Comparison of ENCODE assay signal across 1 cellular context in the genomic region with DNA sequence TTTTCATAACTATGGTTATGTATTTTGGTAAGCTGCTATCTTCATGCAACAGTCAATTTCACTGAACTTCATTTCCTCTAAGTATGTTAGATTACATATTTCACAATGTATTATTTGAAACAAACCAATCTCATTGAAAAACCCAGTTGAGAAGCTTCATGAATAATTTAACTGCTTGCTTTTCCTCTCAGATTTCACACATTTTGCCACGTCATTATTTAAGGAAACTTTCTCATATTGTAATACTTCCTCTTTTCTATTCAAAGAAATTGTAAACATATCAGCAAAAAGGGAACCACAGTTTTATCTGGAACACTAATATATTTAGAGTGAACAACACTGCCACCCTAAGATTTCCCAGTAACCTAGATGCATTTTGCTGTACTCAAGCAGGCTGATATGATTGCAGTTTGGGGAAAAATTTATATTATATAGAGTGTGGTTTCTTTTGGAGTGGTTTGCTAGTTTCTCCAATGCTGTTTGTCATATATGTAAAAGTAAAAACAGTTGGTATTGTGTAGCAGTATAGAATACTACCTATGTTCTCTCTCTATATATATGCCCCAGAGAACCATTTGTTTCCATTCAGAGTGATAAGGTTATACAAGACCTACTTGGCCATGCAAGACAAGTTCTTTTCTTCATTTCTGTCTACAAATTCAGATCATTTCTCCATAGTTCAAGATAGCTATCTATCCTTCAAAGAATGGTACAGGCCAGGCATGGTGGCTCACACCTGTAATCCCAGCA.
A peak's percentile ranks its signal among the peaks of the same experiment; 100 is the strongest.
TF ChIP-seq lines count a peak whose summit lies in the region.

No MANE protein-coding gene starts in this region.

TF ChIP-seq in K562, 482 proteins besides CTCF, POLR2A, EP300 and RAD21 (continued from another document and continues in another):
- TF ChIP-seq TAF15 (IDR thresholded peaks at IDR 0.05; ENCODE audit: low read depth, low read length) (no peak), PTRF (tag; IDR thresholded peaks at IDR 0.05) (no peak), MAFF (IDR thresholded peaks at IDR 0.05; ENCODE audit: low read length) (peak; percentile 92), KDM4B (IDR thresholded peaks at IDR 0.05; ENCODE audit: borderline replicate concordance in 2 of 2, low read depth in 1 of 2) (no peak), MECOM (CRISPR knock-in tag; IDR thresholded peaks at IDR 0.05) (no peak), RUNX1 (IDR thresholded peaks at IDR 0.05; ENCODE audit: low read depth) (no peak), BACH1 (tag; IDR thresholded peaks at IDR 0.05) (peak; percentile 78), PTTG1 (tag; IDR thresholded peaks at IDR 0.05; ENCODE audit: low read depth) (no peak), BRD4 (IDR thresholded peaks at IDR 0.05) (no peak), NFE2 (IDR thresholded peaks at IDR 0.05; ENCODE audit: low read depth) (peak; percentile 94), NR2F6 (CRISPR knock-in tag; IDR thresholded peaks at IDR 0.05) (no peak), NFE2L1 (tag; IDR thresholded peaks at IDR 0.05; ENCODE audit: borderline replicate concordance, low read depth) (peak; percentile 31; the same call in 1 of the 2 replicates), CBX8 (IDR thresholded peaks at IDR 0.05; ENCODE audit: borderline replicate concordance, extremely low read depth, low read depth, low read length, poor library complexity, severe bottlenecking) (no peak), ELF2 (CRISPR knock-in tag; IDR thresholded peaks at IDR 0.05) (no peak), TCFL5 (CRISPR knock-in tag; conservative IDR thresholded peaks at IDR 0.05) (no peak), ZNF165 (CRISPR knock-in tag; IDR thresholded peaks at IDR 0.05; ENCODE audit: borderline replicate concordance) (no peak), NELFE (IDR thresholded peaks at IDR 0.05; ENCODE audit: insufficient read depth, insufficient read length) (no peak), ZNF561 (CRISPR knock-in tag; conservative IDR thresholded peaks at IDR 0.05) (no peak), ZNF239 (CRISPR knock-in tag; IDR thresholded peaks at IDR 0.05) (no peak), HNRNPUL1 (IDR thresholded peaks at IDR 0.05; ENCODE audit: low read length) (no peak), TAF7 (tag; IDR thresholded peaks at IDR 0.05) (no peak), ELF1 (tag; IDR thresholded peaks at IDR 0.05) (no peak), MEF2D (tag; conservative IDR thresholded peaks at IDR 0.05; ENCODE audit: low read depth) (no peak), RBFOX2 (IDR thresholded peaks at IDR 0.05; ENCODE audit: low read depth, low read length) (no peak), ATF1 (CRISPR knock-in tag; IDR thresholded peaks at IDR 0.05) (no peak), ATF1 (tag; IDR thresholded peaks at IDR 0.05) (peak; percentile 58; the same call in 1 of the 2 replicates), EHMT2 (IDR thresholded peaks at IDR 0.05) (no peak), SIX5 (IDR thresholded peaks at IDR 0.05; ENCODE audit: borderline replicate concordance in 1 of 2, insufficient read depth in 1 of 2, low read depth in 1 of 2, low read length in 2 of 2) (no peak), ZNF197 (CRISPR knock-in tag; IDR thresholded peaks at IDR 0.05; ENCODE audit: low read depth) (no peak), LEF1 (IDR thresholded peaks at IDR 0.05) (peak; percentile 35; the same call in 1 of the 2 replicates), ZNF282 (CRISPR knock-in tag; IDR thresholded peaks at IDR 0.05) (no peak), CBX3 (IDR thresholded peaks at IDR 0.05; ENCODE audit: borderline replicate concordance in 1 of 2, low read length in 2 of 2) (no peak), ATF7 (IDR thresholded peaks at IDR 0.05) (peak; percentile 72), ZNF316 (IDR thresholded peaks at IDR 0.05) (peak; percentile 87), GABPA (tag; conservative IDR thresholded peaks at IDR 0.05; ENCODE audit: low read depth) (peak; percentile 13; the same call in 1 of the 2 replicates), RBM14 (IDR thresholded peaks at IDR 0.05; ENCODE audit: borderline replicate concordance, insufficient read depth, low read depth, low read length) (no peak), LARP7 (IDR thresholded peaks at IDR 0.05) (no peak), THRAP3 (IDR thresholded peaks at IDR 0.05; ENCODE audit: borderline replicate concordance) (no peak), CCNT2 (IDR thresholded peaks at IDR 0.05; ENCODE audit: borderline replicate concordance, extremely low read depth, insufficient read length, low read depth, low read length) (peak; percentile 39), SMAD1 (IDR thresholded peaks at IDR 0.05; ENCODE audit: low read depth, low read length, partially characterized antibody) (no peak), FUS (optimal IDR thresholded peaks at IDR 0.05; ENCODE audit: low read depth, low read length) (no peak), GABPB1 (CRISPR knock-in tag; IDR thresholded peaks at IDR 0.05) (no peak), NR1H2 (CRISPR knock-in tag; IDR thresholded peaks at IDR 0.05) (no peak), RFX7 (CRISPR knock-in tag; IDR thresholded peaks at IDR 0.05) (no peak), ZNF644 (tag; IDR thresholded peaks at IDR 0.05; ENCODE audit: low read depth) (no peak), MCM7 (IDR thresholded peaks at IDR 0.05) (no peak), FOXJ2 (tag; IDR thresholded peaks at IDR 0.05) (no peak), ADNP (tag; IDR thresholded peaks at IDR 0.05) (no peak; the same call in 1 of the 2 replicates), ETV1 (tag; conservative IDR thresholded peaks at IDR 0.05; ENCODE audit: low read depth) (no peak), SREBF2 (CRISPR knock-in tag; IDR thresholded peaks at IDR 0.05) (no peak), PHB2 (IDR thresholded peaks at IDR 0.05; ENCODE audit: low read depth) (no peak), HDAC8 (tag; IDR thresholded peaks at IDR 0.05) (no peak), ILK (tag; IDR thresholded peaks at IDR 0.05; ENCODE audit: borderline replicate concordance, low read depth) (no peak), HNRNPH1 (optimal IDR thresholded peaks at IDR 0.05; ENCODE audit: low read depth, low read length) (no peak)
- TF ChIP-seq, protein P1, sequence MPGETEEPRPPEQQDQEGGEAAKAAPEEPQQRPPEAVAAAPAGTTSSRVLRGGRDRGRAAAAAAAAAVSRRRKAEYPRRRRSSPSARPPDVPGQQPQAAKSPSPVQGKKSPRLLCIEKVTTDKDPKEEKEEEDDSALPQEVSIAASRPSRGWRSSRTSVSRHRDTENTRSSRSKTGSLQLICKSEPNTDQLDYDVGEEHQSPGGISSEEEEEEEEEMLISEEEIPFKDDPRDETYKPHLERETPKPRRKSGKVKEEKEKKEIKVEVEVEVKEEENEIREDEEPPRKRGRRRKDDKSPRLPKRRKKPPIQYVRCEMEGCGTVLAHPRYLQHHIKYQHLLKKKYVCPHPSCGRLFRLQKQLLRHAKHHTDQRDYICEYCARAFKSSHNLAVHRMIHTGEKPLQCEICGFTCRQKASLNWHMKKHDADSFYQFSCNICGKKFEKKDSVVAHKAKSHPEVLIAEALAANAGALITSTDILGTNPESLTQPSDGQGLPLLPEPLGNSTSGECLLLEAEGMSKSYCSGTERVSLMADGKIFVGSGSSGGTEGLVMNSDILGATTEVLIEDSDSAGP (CRISPR knock-in tag; IDR thresholded peaks at IDR 0.05): no peak
- TF ChIP-seq, protein P2, sequence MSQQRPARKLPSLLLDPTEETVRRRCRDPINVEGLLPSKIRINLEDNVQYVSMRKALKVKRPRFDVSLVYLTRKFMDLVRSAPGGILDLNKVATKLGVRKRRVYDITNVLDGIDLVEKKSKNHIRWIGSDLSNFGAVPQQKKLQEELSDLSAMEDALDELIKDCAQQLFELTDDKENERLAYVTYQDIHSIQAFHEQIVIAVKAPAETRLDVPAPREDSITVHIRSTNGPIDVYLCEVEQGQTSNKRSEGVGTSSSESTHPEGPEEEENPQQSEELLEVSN (IDR thresholded peaks at IDR 0.05; ENCODE audit: borderline replicate concordance in 1 of 2, extremely low read depth in 1 of 2, insufficient read depth in 1 of 2, insufficient read length in 1 of 2, low read depth in 1 of 2, low read length in 1 of 2, poor library complexity in 1 of 2, severe bottlenecking in 1 of 2): no peak
- TF ChIP-seq, protein P3, sequence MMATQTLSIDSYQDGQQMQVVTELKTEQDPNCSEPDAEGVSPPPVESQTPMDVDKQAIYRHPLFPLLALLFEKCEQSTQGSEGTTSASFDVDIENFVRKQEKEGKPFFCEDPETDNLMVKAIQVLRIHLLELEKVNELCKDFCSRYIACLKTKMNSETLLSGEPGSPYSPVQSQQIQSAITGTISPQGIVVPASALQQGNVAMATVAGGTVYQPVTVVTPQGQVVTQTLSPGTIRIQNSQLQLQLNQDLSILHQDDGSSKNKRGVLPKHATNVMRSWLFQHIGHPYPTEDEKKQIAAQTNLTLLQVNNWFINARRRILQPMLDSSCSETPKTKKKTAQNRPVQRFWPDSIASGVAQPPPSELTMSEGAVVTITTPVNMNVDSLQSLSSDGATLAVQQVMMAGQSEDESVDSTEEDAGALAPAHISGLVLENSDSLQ (IDR thresholded peaks at IDR 0.05): no peak
- TF ChIP-seq, protein P4, sequence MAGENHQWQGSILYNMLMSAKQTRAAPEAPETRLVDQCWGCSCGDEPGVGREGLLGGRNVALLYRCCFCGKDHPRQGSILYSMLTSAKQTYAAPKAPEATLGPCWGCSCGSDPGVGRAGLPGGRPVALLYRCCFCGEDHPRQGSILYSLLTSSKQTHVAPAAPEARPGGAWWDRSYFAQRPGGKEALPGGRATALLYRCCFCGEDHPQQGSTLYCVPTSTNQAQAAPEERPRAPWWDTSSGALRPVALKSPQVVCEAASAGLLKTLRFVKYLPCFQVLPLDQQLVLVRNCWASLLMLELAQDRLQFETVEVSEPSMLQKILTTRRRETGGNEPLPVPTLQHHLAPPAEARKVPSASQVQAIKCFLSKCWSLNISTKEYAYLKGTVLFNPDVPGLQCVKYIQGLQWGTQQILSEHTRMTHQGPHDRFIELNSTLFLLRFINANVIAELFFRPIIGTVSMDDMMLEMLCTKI (IDR thresholded peaks at IDR 0.05; ENCODE audit: partially characterized antibody): no peak
- TF ChIP-seq, protein P5, sequence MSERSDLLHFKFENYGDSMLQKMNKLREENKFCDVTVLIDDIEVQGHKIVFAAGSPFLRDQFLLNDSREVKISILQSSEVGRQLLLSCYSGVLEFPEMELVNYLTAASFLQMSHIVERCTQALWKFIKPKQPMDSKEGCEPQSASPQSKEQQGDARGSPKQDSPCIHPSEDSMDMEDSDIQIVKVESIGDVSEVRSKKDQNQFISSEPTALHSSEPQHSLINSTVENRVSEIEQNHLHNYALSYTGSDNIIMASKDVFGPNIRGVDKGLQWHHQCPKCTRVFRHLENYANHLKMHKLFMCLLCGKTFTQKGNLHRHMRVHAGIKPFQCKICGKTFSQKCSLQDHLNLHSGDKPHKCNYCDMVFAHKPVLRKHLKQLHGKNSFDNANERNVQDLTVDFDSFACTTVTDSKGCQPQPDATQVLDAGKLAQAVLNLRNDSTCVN (CRISPR knock-in tag; IDR thresholded peaks at IDR 0.05): no peak
- TF ChIP-seq, protein P6, sequence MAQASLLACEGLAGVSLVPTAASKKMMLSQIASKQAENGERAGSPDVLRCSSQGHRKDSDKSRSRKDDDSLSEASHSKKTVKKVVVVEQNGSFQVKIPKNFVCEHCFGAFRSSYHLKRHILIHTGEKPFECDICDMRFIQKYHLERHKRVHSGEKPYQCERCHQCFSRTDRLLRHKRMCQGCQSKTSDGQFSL (CRISPR knock-in tag; IDR thresholded peaks at IDR 0.05): no peak
- TF ChIP-seq, protein P6 (tag; IDR thresholded peaks at IDR 0.05): no peak
- TF ChIP-seq, protein P7, sequence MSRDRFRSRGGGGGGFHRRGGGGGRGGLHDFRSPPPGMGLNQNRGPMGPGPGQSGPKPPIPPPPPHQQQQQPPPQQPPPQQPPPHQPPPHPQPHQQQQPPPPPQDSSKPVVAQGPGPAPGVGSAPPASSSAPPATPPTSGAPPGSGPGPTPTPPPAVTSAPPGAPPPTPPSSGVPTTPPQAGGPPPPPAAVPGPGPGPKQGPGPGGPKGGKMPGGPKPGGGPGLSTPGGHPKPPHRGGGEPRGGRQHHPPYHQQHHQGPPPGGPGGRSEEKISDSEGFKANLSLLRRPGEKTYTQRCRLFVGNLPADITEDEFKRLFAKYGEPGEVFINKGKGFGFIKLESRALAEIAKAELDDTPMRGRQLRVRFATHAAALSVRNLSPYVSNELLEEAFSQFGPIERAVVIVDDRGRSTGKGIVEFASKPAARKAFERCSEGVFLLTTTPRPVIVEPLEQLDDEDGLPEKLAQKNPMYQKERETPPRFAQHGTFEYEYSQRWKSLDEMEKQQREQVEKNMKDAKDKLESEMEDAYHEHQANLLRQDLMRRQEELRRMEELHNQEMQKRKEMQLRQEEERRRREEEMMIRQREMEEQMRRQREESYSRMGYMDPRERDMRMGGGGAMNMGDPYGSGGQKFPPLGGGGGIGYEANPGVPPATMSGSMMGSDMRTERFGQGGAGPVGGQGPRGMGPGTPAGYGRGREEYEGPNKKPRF (IDR thresholded peaks at IDR 0.05; ENCODE audit: low read depth, low read length): no peak
- TF ChIP-seq, protein P8, sequence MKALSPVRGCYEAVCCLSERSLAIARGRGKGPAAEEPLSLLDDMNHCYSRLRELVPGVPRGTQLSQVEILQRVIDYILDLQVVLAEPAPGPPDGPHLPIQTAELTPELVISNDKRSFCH (CRISPR knock-in tag; IDR thresholded peaks at IDR 0.05): no peak
- TF ChIP-seq, protein P8 (tag; IDR thresholded peaks at IDR 0.05): no peak
- TF ChIP-seq, protein P9, sequence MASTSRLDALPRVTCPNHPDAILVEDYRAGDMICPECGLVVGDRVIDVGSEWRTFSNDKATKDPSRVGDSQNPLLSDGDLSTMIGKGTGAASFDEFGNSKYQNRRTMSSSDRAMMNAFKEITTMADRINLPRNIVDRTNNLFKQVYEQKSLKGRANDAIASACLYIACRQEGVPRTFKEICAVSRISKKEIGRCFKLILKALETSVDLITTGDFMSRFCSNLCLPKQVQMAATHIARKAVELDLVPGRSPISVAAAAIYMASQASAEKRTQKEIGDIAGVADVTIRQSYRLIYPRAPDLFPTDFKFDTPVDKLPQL (IDR thresholded peaks at IDR 0.05; ENCODE audit: extremely low read depth, insufficient read length): no peak
- TF ChIP-seq, protein P10, sequence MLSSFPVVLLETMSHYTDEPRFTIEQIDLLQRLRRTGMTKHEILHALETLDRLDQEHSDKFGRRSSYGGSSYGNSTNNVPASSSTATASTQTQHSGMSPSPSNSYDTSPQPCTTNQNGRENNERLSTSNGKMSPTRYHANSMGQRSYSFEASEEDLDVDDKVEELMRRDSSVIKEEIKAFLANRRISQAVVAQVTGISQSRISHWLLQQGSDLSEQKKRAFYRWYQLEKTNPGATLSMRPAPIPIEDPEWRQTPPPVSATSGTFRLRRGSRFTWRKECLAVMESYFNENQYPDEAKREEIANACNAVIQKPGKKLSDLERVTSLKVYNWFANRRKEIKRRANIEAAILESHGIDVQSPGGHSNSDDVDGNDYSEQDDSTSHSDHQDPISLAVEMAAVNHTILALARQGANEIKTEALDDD (IDR thresholded peaks at IDR 0.05): no peak
